ENCODE assay signal across 1 cellular context in the genomic region with DNA sequence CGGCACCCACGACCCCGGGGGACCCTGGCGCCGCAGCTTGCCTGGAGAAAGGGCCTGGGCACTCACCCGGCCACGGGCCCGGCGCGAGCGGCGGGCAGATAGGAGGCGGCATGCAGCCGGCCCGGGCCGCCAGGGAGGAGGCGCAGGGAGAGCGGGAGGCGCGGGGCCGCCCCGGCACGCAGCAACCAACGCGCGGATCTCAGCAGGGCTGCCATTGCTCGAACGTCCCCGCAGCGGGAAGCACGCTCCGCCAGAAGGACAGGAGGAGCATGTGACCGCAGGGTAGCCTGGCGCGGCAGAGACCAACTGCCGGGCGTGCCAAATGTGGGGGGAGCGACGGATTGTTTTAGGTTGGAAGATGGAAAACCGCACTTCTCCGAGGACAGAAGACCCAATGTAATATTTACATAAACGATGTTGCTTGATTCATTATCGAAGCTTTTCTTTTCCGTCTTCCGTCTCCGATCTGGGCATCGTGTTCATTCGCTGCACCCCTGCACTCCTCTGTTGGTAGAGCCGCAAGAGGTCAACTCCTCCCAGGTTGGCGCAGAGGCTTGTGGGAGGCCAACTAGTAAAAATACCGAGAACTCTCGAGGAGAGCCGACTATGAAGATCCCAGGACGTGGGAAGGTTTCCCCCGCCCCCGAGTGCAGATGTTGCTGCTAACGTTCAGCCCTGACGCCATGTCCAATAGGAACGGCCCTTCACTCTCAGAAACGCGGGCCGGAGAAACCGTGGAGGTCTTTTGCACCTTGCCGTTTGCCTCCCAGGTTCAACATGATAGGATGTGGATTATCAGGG.
TF ChIP-seq lines count a peak whose summit lies in the region.

A gene (minus strand): TSS at position 257 of the 801 bp plus-strand sequence. CDS start 42 bp downstream, at position 215.

TF ChIP-seq in HepG2, 621 proteins besides CTCF, POLR2A, EP300 and RAD21 (continued from another document and continues in another):
- TF ChIP-seq, protein P1, sequence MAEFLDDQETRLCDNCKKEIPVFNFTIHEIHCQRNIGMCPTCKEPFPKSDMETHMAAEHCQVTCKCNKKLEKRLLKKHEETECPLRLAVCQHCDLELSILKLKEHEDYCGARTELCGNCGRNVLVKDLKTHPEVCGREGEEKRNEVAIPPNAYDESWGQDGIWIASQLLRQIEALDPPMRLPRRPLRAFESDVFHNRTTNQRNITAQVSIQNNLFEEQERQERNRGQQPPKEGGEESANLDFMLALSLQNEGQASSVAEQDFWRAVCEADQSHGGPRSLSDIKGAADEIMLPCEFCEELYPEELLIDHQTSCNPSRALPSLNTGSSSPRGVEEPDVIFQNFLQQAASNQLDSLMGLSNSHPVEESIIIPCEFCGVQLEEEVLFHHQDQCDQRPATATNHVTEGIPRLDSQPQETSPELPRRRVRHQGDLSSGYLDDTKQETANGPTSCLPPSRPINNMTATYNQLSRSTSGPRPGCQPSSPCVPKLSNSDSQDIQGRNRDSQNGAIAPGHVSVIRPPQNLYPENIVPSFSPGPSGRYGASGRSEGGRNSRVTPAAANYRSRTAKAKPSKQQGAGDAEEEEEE (CRISPR knock-in tag; IDR thresholded peaks at IDR 0.05; ENCODE audit: borderline replicate concordance), result no peak
- TF ChIP-seq ZNF567 (CRISPR knock-in tag; IDR thresholded peaks at IDR 0.05; ENCODE audit: borderline replicate concordance) (no peak; the same call in 1 of the 2 replicates), TAF1 (CRISPR knock-in tag; IDR thresholded peaks at IDR 0.05) (peak; percentile 93), MAFF (IDR thresholded peaks at IDR 0.05; ENCODE audit: low read depth, low read length) (0 out of 2 replicates have a peak, but pooled peaks have one; percentile 1), ZNF33B (CRISPR knock-in tag; IDR thresholded peaks at IDR 0.05) (no peak; the same call in 1 of the 2 replicates), KDM5A (IDR thresholded peaks at IDR 0.05; ENCODE audit: borderline replicate concordance, low read length) (peak; percentile 89; the same call in 1 of the 2 replicates), CBX5 (CRISPR knock-in tag; IDR thresholded peaks at IDR 0.05; ENCODE audit: borderline replicate concordance) (peak; percentile 1; the same call in 1 of the 2 replicates), SOX5 (CRISPR knock-in tag; IDR thresholded peaks at IDR 0.05; ENCODE audit: borderline replicate concordance) (peak; percentile 42; the same call in 1 of the 2 replicates), ZNF652 (CRISPR knock-in tag; IDR thresholded peaks at IDR 0.05; ENCODE audit: borderline replicate concordance, low read depth) (no peak), SMC3 (IDR thresholded peaks at IDR 0.05; ENCODE audit: low read length) (peak; percentile 33; the same call in 1 of the 2 replicates), EHMT2 (IDR thresholded peaks at IDR 0.05; ENCODE audit: borderline replicate concordance, low read depth, low read length) (no peak), NR2F1 (CRISPR knock-in tag; IDR thresholded peaks at IDR 0.05) (peak in 1 of 2 experiments; percentile 82; a peak in 2 of 4 replicates), ZNF207 (IDR thresholded peaks at IDR 0.05; ENCODE audit: borderline replicate concordance) (no peak), ZNF484 (CRISPR knock-in tag; IDR thresholded peaks at IDR 0.05; ENCODE audit: borderline replicate concordance, low read depth) (no peak; the same call in 1 of the 2 replicates), EZH2 (conservative IDR thresholded peaks at IDR 0.05; ENCODE audit: low read depth, low read length) (no peak), ZSCAN29 (CRISPR knock-in tag; conservative IDR thresholded peaks at IDR 0.05) (no peak), ZNF530 (CRISPR knock-in tag; IDR thresholded peaks at IDR 0.05; ENCODE audit: low read depth) (no peak), ZNF75D (CRISPR knock-in tag; IDR thresholded peaks at IDR 0.05; ENCODE audit: borderline replicate concordance) (no peak), MED8 (CRISPR knock-in tag; IDR thresholded peaks at IDR 0.05; ENCODE audit: insufficient replicate concordance) (no peak), SRF (IDR thresholded peaks at IDR 0.05; ENCODE audit: low read depth, low read length) (no peak)
- TF ChIP-seq, protein P2, sequence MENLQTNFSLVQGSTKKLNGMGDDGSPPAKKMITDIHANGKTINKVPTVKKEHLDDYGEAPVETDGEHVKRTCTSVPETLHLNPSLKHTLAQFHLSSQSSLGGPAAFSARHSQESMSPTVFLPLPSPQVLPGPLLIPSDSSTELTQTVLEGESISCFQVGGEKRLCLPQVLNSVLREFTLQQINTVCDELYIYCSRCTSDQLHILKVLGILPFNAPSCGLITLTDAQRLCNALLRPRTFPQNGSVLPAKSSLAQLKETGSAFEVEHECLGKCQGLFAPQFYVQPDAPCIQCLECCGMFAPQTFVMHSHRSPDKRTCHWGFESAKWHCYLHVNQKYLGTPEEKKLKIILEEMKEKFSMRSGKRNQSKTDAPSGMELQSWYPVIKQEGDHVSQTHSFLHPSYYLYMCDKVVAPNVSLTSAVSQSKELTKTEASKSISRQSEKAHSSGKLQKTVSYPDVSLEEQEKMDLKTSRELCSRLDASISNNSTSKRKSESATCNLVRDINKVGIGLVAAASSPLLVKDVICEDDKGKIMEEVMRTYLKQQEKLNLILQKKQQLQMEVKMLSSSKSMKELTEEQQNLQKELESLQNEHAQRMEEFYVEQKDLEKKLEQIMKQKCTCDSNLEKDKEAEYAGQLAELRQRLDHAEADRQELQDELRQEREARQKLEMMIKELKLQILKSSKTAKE (CRISPR knock-in tag; IDR thresholded peaks at IDR 0.05; ENCODE audit: borderline replicate concordance), result no peak
- TF ChIP-seq, protein P3, sequence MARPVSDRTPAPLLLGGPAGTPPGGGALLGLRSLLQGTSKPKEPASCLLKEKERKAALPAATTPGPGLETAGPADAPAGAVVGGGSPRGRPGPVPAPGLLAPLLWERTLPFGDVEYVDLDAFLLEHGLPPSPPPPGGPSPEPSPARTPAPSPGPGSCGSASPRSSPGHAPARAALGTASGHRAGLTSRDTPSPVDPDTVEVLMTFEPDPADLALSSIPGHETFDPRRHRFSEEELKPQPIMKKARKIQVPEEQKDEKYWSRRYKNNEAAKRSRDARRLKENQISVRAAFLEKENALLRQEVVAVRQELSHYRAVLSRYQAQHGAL (CRISPR knock-in tag; IDR thresholded peaks at IDR 0.05; ENCODE audit: not compliant biosample characterization), result no peak
- TF ChIP-seq, protein P4, sequence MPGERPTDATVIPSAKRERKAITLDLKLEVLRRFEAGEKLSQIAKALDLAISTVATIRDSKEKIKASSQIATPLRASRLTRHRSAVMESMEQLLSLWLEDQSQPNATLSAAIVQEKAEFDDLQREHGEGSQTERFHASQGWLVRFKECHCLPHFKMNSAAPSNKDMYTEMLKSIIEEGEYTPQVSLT (CRISPR knock-in tag; IDR thresholded peaks at IDR 0.05; ENCODE audit: borderline replicate concordance, low read depth), result no peak
- TF ChIP-seq, protein P5, sequence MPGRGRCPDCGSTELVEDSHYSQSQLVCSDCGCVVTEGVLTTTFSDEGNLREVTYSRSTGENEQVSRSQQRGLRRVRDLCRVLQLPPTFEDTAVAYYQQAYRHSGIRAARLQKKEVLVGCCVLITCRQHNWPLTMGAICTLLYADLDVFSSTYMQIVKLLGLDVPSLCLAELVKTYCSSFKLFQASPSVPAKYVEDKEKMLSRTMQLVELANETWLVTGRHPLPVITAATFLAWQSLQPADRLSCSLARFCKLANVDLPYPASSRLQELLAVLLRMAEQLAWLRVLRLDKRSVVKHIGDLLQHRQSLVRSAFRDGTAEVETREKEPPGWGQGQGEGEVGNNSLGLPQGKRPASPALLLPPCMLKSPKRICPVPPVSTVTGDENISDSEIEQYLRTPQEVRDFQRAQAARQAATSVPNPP (CRISPR knock-in tag; IDR thresholded peaks at IDR 0.05), result no peak
- TF ChIP-seq, protein P6, sequence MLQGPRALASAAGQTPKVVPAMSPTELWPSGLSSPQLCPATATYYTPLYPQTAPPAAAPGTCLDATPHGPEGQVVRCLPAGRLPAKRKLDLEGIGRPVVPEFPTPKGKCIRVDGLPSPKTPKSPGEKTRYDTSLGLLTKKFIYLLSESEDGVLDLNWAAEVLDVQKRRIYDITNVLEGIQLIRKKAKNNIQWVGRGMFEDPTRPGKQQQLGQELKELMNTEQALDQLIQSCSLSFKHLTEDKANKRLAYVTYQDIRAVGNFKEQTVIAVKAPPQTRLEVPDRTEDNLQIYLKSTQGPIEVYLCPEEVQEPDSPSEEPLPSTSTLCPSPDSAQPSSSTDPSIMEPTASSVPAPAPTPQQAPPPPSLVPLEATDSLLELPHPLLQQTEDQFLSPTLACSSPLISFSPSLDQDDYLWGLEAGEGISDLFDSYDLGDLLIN (CRISPR knock-in tag; IDR thresholded peaks at IDR 0.05; ENCODE audit: borderline replicate concordance), result peak; percentile 71; the same call in 1 of the 2 replicates
- TF ChIP-seq, protein P7, sequence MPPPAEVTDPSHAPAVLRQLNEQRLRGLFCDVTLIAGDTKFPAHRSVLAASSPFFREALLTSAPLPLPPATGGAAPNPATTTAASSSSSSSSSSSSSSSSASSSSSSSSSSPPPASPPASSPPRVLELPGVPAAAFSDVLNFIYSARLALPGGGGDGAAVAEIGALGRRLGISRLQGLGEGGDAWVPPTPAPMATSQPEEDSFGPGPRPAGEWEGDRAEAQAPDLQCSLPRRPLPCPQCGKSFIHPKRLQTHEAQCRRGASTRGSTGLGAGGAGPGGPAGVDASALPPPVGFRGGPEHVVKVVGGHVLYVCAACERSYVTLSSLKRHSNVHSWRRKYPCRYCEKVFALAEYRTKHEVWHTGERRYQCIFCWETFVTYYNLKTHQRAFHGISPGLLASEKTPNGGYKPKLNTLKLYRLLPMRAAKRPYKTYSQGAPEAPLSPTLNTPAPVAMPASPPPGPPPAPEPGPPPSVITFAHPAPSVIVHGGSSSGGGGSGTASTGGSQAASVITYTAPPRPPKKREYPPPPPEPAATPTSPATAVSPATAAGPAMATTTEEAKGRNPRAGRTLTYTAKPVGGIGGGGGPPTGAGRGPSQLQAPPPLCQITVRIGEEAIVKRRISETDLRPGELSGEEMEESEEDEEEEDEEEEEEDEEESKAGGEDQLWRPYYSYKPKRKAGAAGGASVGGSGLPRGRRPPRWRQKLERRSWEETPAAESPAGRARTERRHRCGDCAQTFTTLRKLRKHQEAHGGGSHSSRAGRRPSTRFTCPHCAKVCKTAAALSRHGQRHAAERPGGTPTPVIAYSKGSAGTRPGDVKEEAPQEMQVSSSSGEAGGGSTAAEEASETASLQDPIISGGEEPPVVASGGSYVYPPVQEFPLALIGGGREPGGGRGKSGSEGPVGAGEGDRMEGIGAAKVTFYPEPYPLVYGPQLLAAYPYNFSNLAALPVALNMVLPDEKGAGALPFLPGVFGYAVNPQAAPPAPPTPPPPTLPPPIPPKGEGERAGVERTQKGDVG (CRISPR knock-in tag; IDR thresholded peaks at IDR 0.05; ENCODE audit: borderline replicate concordance), result peak; percentile 54; the same call in 1 of the 2 replicates
- TF ChIP-seq, protein P8, sequence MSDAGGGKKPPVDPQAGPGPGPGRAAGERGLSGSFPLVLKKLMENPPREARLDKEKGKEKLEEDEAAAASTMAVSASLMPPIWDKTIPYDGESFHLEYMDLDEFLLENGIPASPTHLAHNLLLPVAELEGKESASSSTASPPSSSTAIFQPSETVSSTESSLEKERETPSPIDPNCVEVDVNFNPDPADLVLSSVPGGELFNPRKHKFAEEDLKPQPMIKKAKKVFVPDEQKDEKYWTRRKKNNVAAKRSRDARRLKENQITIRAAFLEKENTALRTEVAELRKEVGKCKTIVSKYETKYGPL (CRISPR knock-in tag; IDR thresholded peaks at IDR 0.05), result peak; percentile 17; the same call in 1 of the 2 replicates
- TF ChIP-seq, protein P9, sequence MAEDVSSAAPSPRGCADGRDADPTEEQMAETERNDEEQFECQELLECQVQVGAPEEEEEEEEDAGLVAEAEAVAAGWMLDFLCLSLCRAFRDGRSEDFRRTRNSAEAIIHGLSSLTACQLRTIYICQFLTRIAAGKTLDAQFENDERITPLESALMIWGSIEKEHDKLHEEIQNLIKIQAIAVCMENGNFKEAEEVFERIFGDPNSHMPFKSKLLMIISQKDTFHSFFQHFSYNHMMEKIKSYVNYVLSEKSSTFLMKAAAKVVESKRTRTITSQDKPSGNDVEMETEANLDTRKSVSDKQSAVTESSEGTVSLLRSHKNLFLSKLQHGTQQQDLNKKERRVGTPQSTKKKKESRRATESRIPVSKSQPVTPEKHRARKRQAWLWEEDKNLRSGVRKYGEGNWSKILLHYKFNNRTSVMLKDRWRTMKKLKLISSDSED (CRISPR knock-in tag; IDR thresholded peaks at IDR 0.05), result no peak
- TF ChIP-seq, protein P10, sequence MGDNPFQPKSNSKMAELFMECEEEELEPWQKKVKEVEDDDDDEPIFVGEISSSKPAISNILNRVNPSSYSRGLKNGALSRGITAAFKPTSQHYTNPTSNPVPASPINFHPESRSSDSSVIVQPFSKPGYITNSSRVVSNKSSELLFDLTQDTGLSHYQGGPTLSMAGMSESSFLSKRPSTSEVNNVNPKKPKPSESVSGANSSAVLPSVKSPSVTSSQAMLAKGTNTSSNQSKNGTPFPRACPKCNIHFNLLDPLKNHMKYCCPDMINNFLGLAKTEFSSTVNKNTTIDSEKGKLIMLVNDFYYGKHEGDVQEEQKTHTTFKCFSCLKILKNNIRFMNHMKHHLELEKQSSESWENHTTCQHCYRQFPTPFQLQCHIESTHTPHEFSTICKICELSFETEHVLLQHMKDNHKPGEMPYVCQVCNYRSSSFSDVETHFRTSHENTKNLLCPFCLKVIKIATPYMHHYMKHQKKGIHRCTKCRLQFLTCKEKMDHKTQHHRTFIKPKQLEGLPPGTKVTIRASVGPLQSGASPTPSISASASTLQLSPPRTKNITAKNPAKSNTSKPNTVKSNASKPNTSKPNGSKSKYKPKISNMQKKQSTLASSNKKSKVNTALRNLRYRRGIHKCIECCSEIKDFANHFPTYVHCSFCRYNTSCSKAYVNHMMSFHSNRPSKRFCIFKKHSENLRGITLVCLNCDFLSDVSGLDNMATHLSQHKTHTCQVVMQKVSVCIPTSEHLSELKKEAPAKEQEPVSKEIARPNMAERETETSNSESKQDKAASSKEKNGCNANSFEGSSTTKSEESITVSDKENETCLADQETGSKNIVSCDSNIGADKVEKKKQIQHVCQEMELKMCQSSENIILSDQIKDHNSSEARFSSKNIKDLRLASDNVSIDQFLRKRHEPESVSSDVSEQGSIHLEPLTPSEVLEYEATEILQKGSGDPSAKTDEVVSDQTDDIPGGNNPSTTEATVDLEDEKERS (CRISPR knock-in tag; IDR thresholded peaks at IDR 0.05), result peak; percentile 71; the same call in 1 of the 2 replicates
